10 cellular contexts compared by ENCODE assay signal in the genomic region with DNA sequence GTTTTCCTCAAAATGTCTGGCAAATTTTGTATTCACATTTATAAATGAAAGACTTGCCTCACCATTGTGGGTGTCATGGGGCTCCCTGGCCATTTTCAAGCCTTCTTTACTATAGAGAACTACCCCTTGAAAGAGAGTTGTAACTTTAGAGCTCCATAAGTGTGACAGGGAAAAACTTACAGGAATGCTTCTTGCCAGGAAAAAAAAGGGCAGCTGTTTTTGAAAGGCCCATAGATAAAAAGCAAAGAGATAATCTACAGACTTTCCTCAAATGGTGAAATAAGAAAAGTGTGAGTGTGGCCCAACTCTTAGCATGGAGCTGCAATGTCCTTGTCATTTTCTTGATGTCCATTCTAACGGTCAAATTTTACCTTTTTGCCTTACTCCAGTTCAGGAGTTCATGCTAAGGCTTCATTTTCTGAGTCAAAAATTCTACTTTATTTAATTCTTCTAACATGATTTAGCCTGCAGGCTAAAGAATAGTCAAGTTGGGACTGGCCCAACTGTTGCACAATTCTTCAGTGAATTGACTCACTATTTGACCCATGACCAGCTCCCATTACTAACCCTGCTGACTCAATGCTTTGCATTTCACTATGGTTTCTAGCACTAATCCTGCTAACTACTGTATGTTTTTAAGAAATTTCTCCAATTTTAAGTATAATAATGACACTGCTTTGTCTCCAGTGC. TPM values are rescaled to one million over a fixed set of nuclear protein-coding genes. Genes with fewer than 3 reads are reported as not detected.
DNase-seq lines count a peak whose midpoint lies in the region; ATAC-seq and TF ChIP-seq lines count a peak whose summit lies in the region.
"Had no signal": no experiment of that assay in that cellular context is flagged by ENCODE, and none has a peak within 500 bp of the region (broad histone marks: within the 10 kb centered on the region; RNA-seq: fewer than 3 reads in every experiment).

No MANE protein-coding gene starts in this region.

- no peak for TF ChIP-seq EP300 in gastroesophageal sphincter (IDR thresholded peaks at IDR 0.05)

- H3K4me3 Mint-ChIP-seq in naive thymus-derived CD8-positive, alpha-beta T cell, result no peak overlapping the region
- H3K4me3 Mint-ChIP-seq: central memory CD8-positive, alpha-beta T cell had no signal

- 50 to 65% methylated on average over 1 of the region's 1 CpG for WGBS in gastroesophageal sphincter (ENCODE audit: low coverage in 1 of 2), 2 donors

- H3K27me3 Mint-ChIP-seq in naive thymus-derived CD8-positive, alpha-beta T cell, result peaks cover 6 to 18% (median 7%) of the 10 kb centered on the region in 5 donors

- H3K36me3 Mint-ChIP-seq in naive thymus-derived CD8-positive, alpha-beta T cell, result no peaks in the 10 kb centered on the region

- H3K27ac ChIP-seq in SJSA1 (peak overlapping the region; percentile 72), gastroesophageal sphincter (no peak overlapping the region)

- H3K4me1 ChIP-seq in SJSA1 (replicated peaks) (peaks cover 39% of the 10 kb centered on the region), gastroesophageal sphincter (peaks cover 0 to 15% (median 0%) of the 10 kb centered on the region in 3 donors), skeletal muscle satellite cell (ENCODE audit: control insufficient read depth, insufficient read depth, low read length) (peaks cover 33% of the 10 kb centered on the region)

- H3K9me3 ChIP-seq in SJSA1 (replicated peaks) (no peaks in the 10 kb centered on the region), gastroesophageal sphincter (no peaks in the 10 kb centered on the region), skeletal muscle satellite cell (replicated peaks; ENCODE audit: low read length) (no peaks in the 10 kb centered on the region)

- POLR2A ChIA-PET in naive thymus-derived CD8-positive, alpha-beta T cell (lab: Charles Lee), result no interaction called here

- H3K4me1 Mint-ChIP-seq in naive thymus-derived CD8-positive, alpha-beta T cell, result no peaks in the 10 kb centered on the region
- H3K4me1 Mint-ChIP-seq: central memory CD8-positive, alpha-beta T cell had no signal

- TF ChIP-seq POLR2A in gastroesophageal sphincter (IDR thresholded peaks at IDR 0.05), result no peak

- peaks cover 0 to 7% (median 0%) of the 10 kb centered on the region in 9 donors for H3K9me3 Mint-ChIP-seq in naive thymus-derived CD8-positive, alpha-beta T cell
- H3K9me3 Mint-ChIP-seq: central memory CD8-positive, alpha-beta T cell had no signal

- no peak overlapping the region for H3K4me3 ChIP-seq in SJSA1
- H3K4me3 ChIP-seq in gastroesophageal sphincter, result no peak overlapping the region
- no peak overlapping the region for H3K4me3 ChIP-seq in skeletal muscle satellite cell (ENCODE audit: low read length)

- H3K36me3 ChIP-seq in SJSA1 (no peaks in the 10 kb centered on the region), gastroesophageal sphincter (no peaks in the 10 kb centered on the region), skeletal muscle satellite cell (ENCODE audit: insufficient read depth, low read length) (no peaks in the 10 kb centered on the region)

- H3K27me3 ChIP-seq in SJSA1 (replicated peaks), result no peaks in the 10 kb centered on the region
- H3K27me3 ChIP-seq in gastroesophageal sphincter, result no peaks in the 10 kb centered on the region
- no peaks in the 10 kb centered on the region for H3K27me3 ChIP-seq in skeletal muscle satellite cell (ENCODE audit: control insufficient read depth, insufficient read depth, low read length)

- no peak overlapping the region for H3K27ac Mint-ChIP-seq in naive thymus-derived CD8-positive, alpha-beta T cell

- H3K4me2 ChIP-seq in skeletal muscle satellite cell (ENCODE audit: low read length), result peak overlapping the region; percentile 68

- TF ChIP-seq CTCF in gastroesophageal sphincter (IDR thresholded peaks at IDR 0.05), result no peak

- DNase-seq in H4 (ENCODE audit: low spot score) (peak; percentile 80), SJSA1 (ENCODE audit: low read depth in 1 of 2, low spot score in 2 of 2) (peak; percentile 65 to 84), NCI-H2081 (lab: John Stamatoyannopoulos, UW) (no peak)
- DNase-seq in naive thymus-derived CD8-positive, alpha-beta T cell, result no peak
- DNase-seq: stimulated activated CD4-positive, alpha-beta T cell treated with anti-CD3 and anti-CD28 coated beads, Interleukin-4, amount 100 ng/mL, for 4 hours had no signal

- H3K9ac ChIP-seq in skeletal muscle satellite cell (ENCODE audit: low read depth, low read length), result peak overlapping the region; percentile 64

- ATAC-seq in gastroesophageal sphincter (peak; percentile 92), HG03460 (IDR thresholded peaks at IDR 0.05; ENCODE audit: unreplicated experiment) (no peak), HG02852 (IDR thresholded peaks at IDR 0.05; ENCODE audit: unreplicated experiment) (no peak)
- no peak for ATAC-seq in naive thymus-derived CD8-positive, alpha-beta T cell

RNA-seq across cellular contexts. Expression of a gene that starts 41.2 kb away (rescaled TPM):
- total RNA-seq in H4 (2014; rRNA removed; shearing (Covaris generic)), result 114 and 120 TPM in 2 replicates
- 117 and 123 TPM in 2 replicates for total RNA-seq in SJSA1 (2014; rRNA removed; shearing (Covaris generic))
- total RNA-seq in gastroesophageal sphincter, result 100 to 1,000 TPM in 3 of 4 donors, 10 to 100 TPM in 1; 92.5 to 138 (median 123) TPM
- 47.7 and 49.8 TPM in 2 replicates for total RNA-seq in skeletal muscle satellite cell (2012; rRNA removed)
- total RNA-seq in naive thymus-derived CD8-positive, alpha-beta T cell, result 1 to 10 TPM in 1 of 2 experiments, under 1 TPM in 1; 0.36 to 1.8 TPM
- 1 to 10 TPM in 1 of 3 donors, not detected in 2; 2.9 TPM for polyA plus RNA-seq in naive thymus-derived CD8-positive, alpha-beta T cell

Comparison
In these comparisons a context has a peak if more than half of its experiments do, and no peak if none do; other contexts are left out.
1. DNase-seq: peak in H4 (single experiment) and SJSA1 (2 of 2); none in naive thymus-derived CD8-positive, alpha-beta T cell (0 of 10) and NCI-H2081 (0 of 2).
2. RNA of a gene that starts 41.2 kb away (total RNA-seq): 92.5 to 138 TPM in gastroesophageal sphincter, 117 to 123 TPM in SJSA1 and 114 to 120 TPM in H4; 0.36 to 1.8 TPM in naive thymus-derived CD8-positive, alpha-beta T cell; every median in the first group is over 10 times any median in the second.